In genomic region chr4:101933855-101934254, GRCh38 we compare ENCODE assay signal across 1 cellular context.
TF ChIP-seq lines count a peak whose summit lies in the region.

No MANE protein-coding gene starts in this region.

TF ChIP-seq in SK-N-SH, 30 proteins besides CTCF, POLR2A, EP300 and RAD21 (continued from another document):
- TF ChIP-seq, protein P1, sequence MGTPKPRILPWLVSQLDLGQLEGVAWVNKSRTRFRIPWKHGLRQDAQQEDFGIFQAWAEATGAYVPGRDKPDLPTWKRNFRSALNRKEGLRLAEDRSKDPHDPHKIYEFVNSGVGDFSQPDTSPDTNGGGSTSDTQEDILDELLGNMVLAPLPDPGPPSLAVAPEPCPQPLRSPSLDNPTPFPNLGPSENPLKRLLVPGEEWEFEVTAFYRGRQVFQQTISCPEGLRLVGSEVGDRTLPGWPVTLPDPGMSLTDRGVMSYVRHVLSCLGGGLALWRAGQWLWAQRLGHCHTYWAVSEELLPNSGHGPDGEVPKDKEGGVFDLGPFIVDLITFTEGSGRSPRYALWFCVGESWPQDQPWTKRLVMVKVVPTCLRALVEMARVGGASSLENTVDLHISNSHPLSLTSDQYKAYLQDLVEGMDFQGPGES (IDR thresholded peaks at IDR 0.05; ENCODE audit: low read depth, low read length): no peak
- no peak for TF ChIP-seq MAX (IDR thresholded peaks at IDR 0.05; ENCODE audit: low read depth)
- TF ChIP-seq, protein P2, sequence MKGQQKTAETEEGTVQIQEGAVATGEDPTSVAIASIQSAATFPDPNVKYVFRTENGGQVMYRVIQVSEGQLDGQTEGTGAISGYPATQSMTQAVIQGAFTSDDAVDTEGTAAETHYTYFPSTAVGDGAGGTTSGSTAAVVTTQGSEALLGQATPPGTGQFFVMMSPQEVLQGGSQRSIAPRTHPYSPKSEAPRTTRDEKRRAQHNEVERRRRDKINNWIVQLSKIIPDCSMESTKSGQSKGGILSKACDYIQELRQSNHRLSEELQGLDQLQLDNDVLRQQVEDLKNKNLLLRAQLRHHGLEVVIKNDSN (IDR thresholded peaks at IDR 0.05; ENCODE audit: borderline replicate concordance, low read depth): no peak
